ENCODE assay signal across 8 cellular contexts in genomic region chr13:19601749-19602725, GRCh38. TPM values are rescaled to one million over a fixed set of nuclear protein-coding genes. Genes with fewer than 3 reads are reported as not detected.
A peak's percentile ranks its signal among the peaks of the same experiment; 100 is the strongest.
DNase-seq lines count a peak whose midpoint lies in the region; ATAC-seq and TF ChIP-seq lines count a peak whose summit lies in the region.

No MANE protein-coding gene starts in this region.

- H3K27ac Mint-ChIP-seq in MCF 10A (ENCODE audit: low read depth, unreplicated experiment), result no peak overlapping the region

- no peak for TF ChIP-seq CTCF in MCF 10A (IDR thresholded peaks at IDR 0.05; ENCODE audit: unreplicated experiment)

- H3K4me3 Mint-ChIP-seq in MCF 10A (ENCODE audit: unreplicated experiment), result peak overlapping the region; percentile 69

- peaks cover 12% of the 10 kb centered on the region for H3K4me1 Mint-ChIP-seq in MCF 10A (ENCODE audit: insufficient read depth, unreplicated experiment)

- CTCF ChIA-PET in MCF 10A (lab: Yijun Ruan, JAX), result interaction anchor here (0.6 to 2.4 kb wide), 7 partner anchors 10 to 179 kb away, joined by 3 to 13 read pairs (median 3); no protein-coding TSS in a partner anchor

- no peaks in the 10 kb centered on the region for H3K36me3 Mint-ChIP-seq in MCF 10A (ENCODE audit: insufficient read depth, unreplicated experiment)

- H3K27me3 Mint-ChIP-seq in MCF 10A (ENCODE audit: insufficient read depth, unreplicated experiment), result no peaks in the 10 kb centered on the region

- POLR2A ChIA-PET in MCF 10A (lab: Yijun Ruan, JAX), result interaction anchor here (0.6 to 2.4 kb wide), 3 partner anchors 15 to 262 kb away, joined by 3 to 23 read pairs (median 3); partner anchors contain the start of genes MPHOSPH8 and ZMYM5

- no peaks in the 10 kb centered on the region for H3K9me3 Mint-ChIP-seq in MCF 10A (ENCODE audit: unreplicated experiment)

- DNase-seq in SK-MEL-5 (ENCODE audit: low read depth, low spot score) (peak; percentile 46), MCF 10A (ENCODE audit: unreplicated experiment) (peak; percentile 46), kidney tubule cell (ENCODE audit: low spot score) (peak; percentile 61), posterior vena cava (ENCODE audit: low spot score) (no peak)
- peak; percentile 32 to 44 for DNase-seq in stimulated activated CD8-positive, alpha-beta memory T cell treated with anti-CD3 and anti-CD28 coated beads, Interleukin-2, amount 100 ng/mL, for 48 hours (ENCODE audit: low read depth in 2 of 2)

- in situ Hi-C loops in SK-MEL-5 (cut with HindIII; ENCODE audit: low pct_unique_long_range_greater_than_20kb, low sequenced_read_pairs), result no loop called here

- no TSS peak for BruUV-seq in MCF 10A (replicated peaks; lab: Mats Ljungman, UMichigan)

- intact Hi-C loops in MCF 10A (cut with micrococcal nuclease), result loop anchor here (10.0 kb wide), 1 partner anchor 263 kb away; the partner anchor contains the start of gene ZMYM5
- intact Hi-C loops in posterior vena cava (cut with DNase I), result no loop called here

- ATAC-seq in GM19468 (IDR thresholded peaks at IDR 0.05; ENCODE audit: extremely low read depth, unreplicated experiment), result peak; percentile 62
- ATAC-seq in HG03558 (IDR thresholded peaks at IDR 0.05; ENCODE audit: extremely low read depth, unreplicated experiment), result peak; percentile 67

- peak overlapping the region; percentile 76; the same call in 1 of the 2 replicates for H3K4me3 ChIP-seq in GM08714 (ENCODE audit: low read length)

RNA-seq across cellular contexts. Expression of gene MPHOSPH8, which starts 31.4 kb away (rescaled TPM):
- 19.3 and 23.5 TPM in 2 replicates for total RNA-seq in SK-MEL-5 (2014; rRNA removed; shearing (Covaris generic))
- polyA plus RNA-seq in SK-MEL-5 (2015; cell fraction: cytosol; rRNA removed), result 17.1 and 21.7 TPM in 2 replicates
- 67.3 and 101 TPM in 2 replicates for polyA plus RNA-seq in SK-MEL-5 (2015; cell fraction: nucleus; rRNA removed)
- total RNA-seq in MCF 10A (2022) (31.9 and 32.4 TPM in 2 replicates), posterior vena cava (10 to 100 TPM; 28.0 to 30.1 TPM)

RNA-seq across cellular contexts. Expression of gene TPTE2, which starts 40.7 kb away (rescaled TPM):
- not detected in 2 replicates for total RNA-seq in SK-MEL-5 (2014; rRNA removed; shearing (Covaris generic))
- polyA plus RNA-seq in SK-MEL-5 (2015; cell fraction: cytosol; rRNA removed), result 0.17 TPM in 1 of 2 replicates, not detected in the other
- polyA plus RNA-seq in SK-MEL-5 (2015; cell fraction: nucleus; rRNA removed), result not detected in 2 replicates
- not detected in 2 replicates for total RNA-seq in MCF 10A (2022)
- under 1 TPM in 1 of 2 donors, not detected in 1; 0.19 TPM for total RNA-seq in posterior vena cava
